ENCODE assay signal across 9 cellular contexts in the genomic region with DNA sequence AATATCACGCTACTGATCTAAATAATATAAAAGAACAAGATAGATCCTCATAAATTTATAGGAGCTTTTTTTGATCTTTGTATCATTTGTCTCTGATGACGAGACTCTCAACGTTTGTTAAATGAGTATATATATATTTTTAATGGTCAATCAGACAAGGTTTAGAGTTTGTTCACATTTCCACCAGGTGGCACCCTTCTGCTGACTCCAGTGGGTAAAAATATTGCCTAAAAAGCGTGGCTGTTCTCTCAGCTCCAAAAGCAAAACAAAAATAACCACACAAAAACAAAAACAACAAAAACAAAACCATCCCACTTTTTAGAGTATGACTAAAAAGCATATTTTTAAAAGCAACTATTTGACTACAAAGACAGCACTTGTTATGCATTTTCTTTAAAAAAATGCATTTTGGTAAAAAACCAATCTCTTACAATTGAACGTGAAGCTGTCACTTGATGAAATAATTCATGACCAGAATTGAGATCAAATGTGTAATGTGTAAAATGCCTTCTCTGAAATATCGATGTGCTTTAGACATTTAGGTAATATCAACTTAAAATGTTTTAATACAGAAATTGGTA.
DNase-seq lines count a peak whose midpoint lies in the region; ATAC-seq, FAIRE-seq and TF ChIP-seq lines count a peak whose summit lies in the region.
"Had no signal": no experiment of that assay in that cellular context is flagged by ENCODE, and none has a peak within 500 bp of the region (broad histone marks: within the 10 kb centered on the region; RNA-seq: fewer than 3 reads in every experiment).

No MANE protein-coding gene starts in this region.

- H3K27me3 ChIP-seq in CD8-positive, alpha-beta memory T cell (ENCODE audit: insufficient read depth, low read length, poor library complexity, severe bottlenecking), result no peaks in the 10 kb centered on the region

- no peaks in the 10 kb centered on the region for H3K36me3 ChIP-seq in CD8-positive, alpha-beta memory T cell (ENCODE audit: insufficient read depth, low read length)

- ATAC-seq in activated CD8-positive, alpha-beta memory T cell treated with anti-CD3 and anti-CD28 coated beads, Interleukin-2, amount 10 ng/mL, durations not matched to agents 7 days and 5 days, result no peak
- ATAC-seq in HG03469 (IDR thresholded peaks at IDR 0.05; ENCODE audit: unreplicated experiment), result no peak

- H3K4me1 ChIP-seq in CD8-positive, alpha-beta memory T cell (ENCODE audit: insufficient read depth, low read length), result no peaks in the 10 kb centered on the region

- H3K4me3 Mint-ChIP-seq in activated CD8-positive, alpha-beta memory T cell treated with anti-CD3 and anti-CD28 coated beads, Interleukin-2, amount 10 ng/mL, durations not matched to agents 7 days and 5 days, result no peak overlapping the region
- H3K4me3 Mint-ChIP-seq in CD8-positive, alpha-beta memory T cell, result no peak overlapping the region
- H3K4me3 Mint-ChIP-seq: activated B cell treated with CpG ODN at 0.5 μM for 24 hours had no signal

- no peaks in the 10 kb centered on the region for H3K9me3 ChIP-seq in CD8-positive, alpha-beta memory T cell (ENCODE audit: low read length)

- H3K27ac Mint-ChIP-seq in activated CD8-positive, alpha-beta memory T cell treated with anti-CD3 and anti-CD28 coated beads, Interleukin-2, amount 10 ng/mL, durations not matched to agents 7 days and 5 days, result no peak overlapping the region
- H3K27ac Mint-ChIP-seq in CD8-positive, alpha-beta memory T cell, result no peak overlapping the region
- H3K27ac Mint-ChIP-seq: activated B cell treated with CpG ODN at 0.5 μM for 24 hours had no signal

- CTCF ChIA-PET in activated CD8-positive, alpha-beta memory T cell treated with anti-CD3 and anti-CD28 coated beads, Interleukin-2, amount 10 ng/mL, durations not matched to agents 7 days and 5 days (lab: Charles Lee), result no interaction called here
- CTCF ChIA-PET in CD8-positive, alpha-beta memory T cell (lab: Charles Lee), result no interaction called here

- H3K4me3 ChIP-seq in GM12865 (ENCODE audit: low read depth, low read length) (no peak overlapping the region), LNCaP clone FGC (ENCODE audit: low read depth, low read length) (no peak overlapping the region)
- H3K4me3 ChIP-seq in CD8-positive, alpha-beta memory T cell (ENCODE audit: low read length), result no peak overlapping the region

- peaks cover 5% of the 10 kb centered on the region for H3K36me3 Mint-ChIP-seq in activated CD8-positive, alpha-beta memory T cell treated with anti-CD3 and anti-CD28 coated beads, Interleukin-2, amount 10 ng/mL, durations not matched to agents 7 days and 5 days
- H3K36me3 Mint-ChIP-seq in CD8-positive, alpha-beta memory T cell, result no peaks in the 10 kb centered on the region

- TF ChIP-seq POLR2A in GM12891 (IDR thresholded peaks at IDR 0.05; ENCODE audit: low read depth, low read length), result no peak

- H3K27ac ChIP-seq in CD8-positive, alpha-beta memory T cell (ENCODE audit: low read depth, low read length), result no peak overlapping the region

- TF ChIP-seq CTCF in GM12865 (IDR thresholded peaks at IDR 0.05; ENCODE audit: insufficient read depth, low read depth, low read length, missing control alignments) (peak; percentile 33), LNCaP clone FGC (IDR thresholded peaks at IDR 0.05; ENCODE audit: control insufficient read depth, extremely low read depth, insufficient read depth) (peak; percentile 56)

- POLR2A ChIA-PET in CD8-positive, alpha-beta memory T cell (lab: Charles Lee), result no interaction called here

- FAIRE-seq in GM12891 (lab: Jason Lieb, UNC), result no peak

- DNase-seq in GM12865 (ENCODE audit: low read depth), result peak; percentile 24
- peak; percentile 19 for DNase-seq in LNCaP clone FGC (ENCODE audit: low read depth)
- peak; percentile 62 for DNase-seq in SKM-1 treated with dmso at 0.1 percent for 144 hours (lab: John Stamatoyannopoulos, UW; ENCODE audit: unreplicated experiment)
- peak; percentile 17 for DNase-seq in iPS-NIHi7 (ENCODE audit: extremely low spot score)
- DNase-seq in activated CD8-positive, alpha-beta memory T cell treated with anti-CD3 and anti-CD28 coated beads, Interleukin-2, amount 10 ng/mL, durations not matched to agents 7 days and 5 days, result no peak
- DNase-seq in GM12891 (ENCODE audit: insufficient read length, low spot score), result no peak
- DNase-seq in CD8-positive, alpha-beta memory T cell, result no peak
- DNase-seq: activated B cell treated with CpG ODN at 0.5 μM for 24 hours had no signal

- H3K4me1 Mint-ChIP-seq in activated CD8-positive, alpha-beta memory T cell treated with anti-CD3 and anti-CD28 coated beads, Interleukin-2, amount 10 ng/mL, durations not matched to agents 7 days and 5 days, result peaks cover 5% of the 10 kb centered on the region
- peaks cover 3 to 4% (median 3%) of the 10 kb centered on the region in 3 donors for H3K4me1 Mint-ChIP-seq in CD8-positive, alpha-beta memory T cell

- peaks cover 22% of the 10 kb centered on the region for H3K27me3 Mint-ChIP-seq in activated CD8-positive, alpha-beta memory T cell treated with anti-CD3 and anti-CD28 coated beads, Interleukin-2, amount 10 ng/mL, durations not matched to agents 7 days and 5 days
- H3K27me3 Mint-ChIP-seq in CD8-positive, alpha-beta memory T cell, result peaks cover 10 to 22% of the 10 kb centered on the region in 2 donors

- no peaks in the 10 kb centered on the region for H3K9me3 Mint-ChIP-seq in activated CD8-positive, alpha-beta memory T cell treated with anti-CD3 and anti-CD28 coated beads, Interleukin-2, amount 10 ng/mL, durations not matched to agents 7 days and 5 days (ENCODE audit: low read depth)
- H3K9me3 Mint-ChIP-seq in CD8-positive, alpha-beta memory T cell, result peaks cover 5 to 19% (median 13%) of the 10 kb centered on the region in 5 donors
- H3K9me3 Mint-ChIP-seq: activated B cell treated with CpG ODN at 0.5 μM for 24 hours had no signal

TF ChIP-seq in GM12891, 5 proteins besides CTCF, POLR2A, EP300 and RAD21:
- no peak for TF ChIP-seq POLR2AphosphoS5 (IDR thresholded peaks at IDR 0.05; ENCODE audit: low read depth, low read length)
- no peak for TF ChIP-seq PAX5 (IDR thresholded peaks at IDR 0.05; ENCODE audit: insufficient read depth, low read length, severe bottlenecking)

Comparison
In these comparisons a context has a peak if more than half of its experiments do, and no peak if none do; other contexts are left out.
1. DNase-seq: peak in GM12865 (single experiment), LNCaP clone FGC (single experiment), SKM-1 treated with dmso at 0.1 percent for 144 hours (single experiment) and iPS-NIHi7 (single experiment); none in activated CD8-positive, alpha-beta memory T cell treated with anti-CD3 and anti-CD28 coated beads, Interleukin-2, amount 10 ng/mL, durations not matched to agents 7 days and 5 days (single experiment), GM12891 (single experiment) and CD8-positive, alpha-beta memory T cell (0 of 5).